8 cellular contexts compared by ENCODE assay signal in the genomic region with DNA sequence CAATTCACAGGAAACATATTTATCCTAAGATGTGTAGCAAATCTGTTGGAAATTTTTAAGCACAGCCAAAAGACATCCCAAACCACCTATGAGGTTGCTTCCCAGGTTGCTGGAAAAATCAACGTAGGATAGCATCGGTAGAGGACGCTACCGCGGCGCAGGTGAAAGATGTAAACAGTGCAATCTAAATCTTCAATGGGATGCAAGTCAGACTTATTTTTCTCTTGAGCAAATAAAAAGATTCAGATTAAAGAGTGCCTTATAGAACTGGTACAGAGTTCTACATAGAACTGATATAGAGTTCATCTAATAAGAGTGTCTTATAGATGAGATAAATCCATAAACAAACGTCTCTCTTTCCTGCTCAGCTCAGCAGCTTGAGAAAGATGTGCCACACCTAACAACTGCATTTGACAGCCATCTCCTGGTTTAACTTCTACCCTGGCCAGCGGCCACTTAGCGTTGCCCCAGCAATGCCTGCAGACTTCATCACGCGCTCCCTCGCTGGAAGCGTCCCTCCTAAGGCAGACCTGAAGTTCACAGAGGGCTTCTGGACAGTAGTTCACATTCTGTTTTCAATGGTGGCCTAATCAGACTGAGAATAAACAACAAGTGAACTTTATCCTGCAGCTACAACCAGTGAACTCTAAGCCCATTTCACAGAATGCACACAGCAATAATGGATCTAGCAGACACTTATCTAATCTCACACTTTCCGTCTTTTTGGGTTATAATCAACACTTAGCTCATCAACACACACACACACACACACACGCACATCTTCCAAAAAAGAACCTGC.
DNase-seq lines count a peak whose midpoint lies in the region; FAIRE-seq and TF ChIP-seq lines count a peak whose summit lies in the region.

No MANE protein-coding gene starts in this region.

- H3K27ac ChIP-seq in right atrium auricular region (peak overlapping the region; percentile 51 to 84), skin epidermis (peak overlapping the region in 20 of 21 experiments; percentile 56 to 94 (median 80))

- CTCF ChIA-PET in activated CD4-positive, alpha-beta memory T cell treated with anti-CD3 and anti-CD28 coated beads, Interleukin-2, amount 10 ng/mL, durations not matched to agents 7 days and 5 days (lab: Charles Lee) = interaction anchor here (1.7 kb wide), 1 partner anchor 10 kb away, joined by 4 read pairs; no protein-coding TSS in a partner anchor

- H3K4me1 ChIP-seq in right atrium auricular region = peaks cover 0 to 50% of the 10 kb centered on the region in 2 donors

- H3K4me3 ChIP-seq in GM12865 (ENCODE audit: low read depth, low read length) (peak overlapping the region; percentile 42), right atrium auricular region (no peak overlapping the region), skin epidermis (no peak overlapping the region)

- H3K4me1 Mint-ChIP-seq in activated CD4-positive, alpha-beta memory T cell treated with anti-CD3 and anti-CD28 coated beads, Interleukin-2, amount 10 ng/mL, durations not matched to agents 7 days and 5 days = peaks cover 69% of the 10 kb centered on the region
- peaks cover 30% of the 10 kb centered on the region for H3K4me1 Mint-ChIP-seq in glutamatergic neuron (ENCODE audit: low read depth, unreplicated experiment)

- TF ChIP-seq POLR2A in H54 (IDR thresholded peaks at IDR 0.05; ENCODE audit: low read depth, low read length) = no peak

- DNase-seq in GM12865 (ENCODE audit: low read depth) (no peak), right atrium auricular region (ENCODE audit: low spot score) (no peak), glutamatergic neuron (no peak), Ammon's horn (ENCODE audit: low spot score) (no peak), H54 (ENCODE audit: insufficient read length, low spot score) (no peak), SIG-M5 (lab: John Stamatoyannopoulos, UW) (no peak)
- no peak for DNase-seq in activated CD4-positive, alpha-beta memory T cell treated with anti-CD3 and anti-CD28 coated beads, Interleukin-2, amount 10 ng/mL, durations not matched to agents 7 days and 5 days

- H3K9me3 Mint-ChIP-seq in activated CD4-positive, alpha-beta memory T cell treated with anti-CD3 and anti-CD28 coated beads, Interleukin-2, amount 10 ng/mL, durations not matched to agents 7 days and 5 days = no peaks in the 10 kb centered on the region
- H3K9me3 Mint-ChIP-seq in glutamatergic neuron (ENCODE audit: unreplicated experiment) = peaks cover 5% of the 10 kb centered on the region

- no peaks in the 10 kb centered on the region for H3K27me3 Mint-ChIP-seq in activated CD4-positive, alpha-beta memory T cell treated with anti-CD3 and anti-CD28 coated beads, Interleukin-2, amount 10 ng/mL, durations not matched to agents 7 days and 5 days
- H3K27me3 Mint-ChIP-seq in glutamatergic neuron (ENCODE audit: unreplicated experiment) = peaks cover 4% of the 10 kb centered on the region

- H3K27me3 ChIP-seq in right atrium auricular region = no peaks in the 10 kb centered on the region

- no peak for FAIRE-seq in H54 (lab: Jason Lieb, UNC)

- H3K4me3 Mint-ChIP-seq in activated CD4-positive, alpha-beta memory T cell treated with anti-CD3 and anti-CD28 coated beads, Interleukin-2, amount 10 ng/mL, durations not matched to agents 7 days and 5 days = no peak overlapping the region
- H3K4me3 Mint-ChIP-seq in glutamatergic neuron (ENCODE audit: unreplicated experiment) = no peak overlapping the region

- H3K36me3 ChIP-seq in right atrium auricular region = no peaks in the 10 kb centered on the region

- POLR2A ChIA-PET in activated CD4-positive, alpha-beta memory T cell treated with anti-CD3 and anti-CD28 coated beads, Interleukin-2, amount 10 ng/mL, durations not matched to agents 7 days and 5 days (lab: Charles Lee) = interaction anchor here (0.7 to 5.3 kb wide), 12 partner anchors 8 to 362 kb away, joined by 3 to 50 read pairs (median 4); no protein-coding TSS in a partner anchor

- no peaks in the 10 kb centered on the region for H3K9me3 ChIP-seq in right atrium auricular region

- peaks cover 4% of the 10 kb centered on the region for H3K36me3 Mint-ChIP-seq in activated CD4-positive, alpha-beta memory T cell treated with anti-CD3 and anti-CD28 coated beads, Interleukin-2, amount 10 ng/mL, durations not matched to agents 7 days and 5 days (ENCODE audit: low read depth)
- no peaks in the 10 kb centered on the region for H3K36me3 Mint-ChIP-seq in glutamatergic neuron (ENCODE audit: unreplicated experiment)

- TF ChIP-seq CTCF in GM12865 (IDR thresholded peaks at IDR 0.05; ENCODE audit: insufficient read depth, low read depth, low read length, missing control alignments) = no peak
- no peak for TF ChIP-seq CTCF in right atrium auricular region (IDR thresholded peaks at IDR 0.05)
- no peak for TF ChIP-seq CTCF in glutamatergic neuron (IDR thresholded peaks at IDR 0.05; ENCODE audit: partially characterized antibody, unreplicated experiment)

- peak overlapping the region; percentile 89 for H3K27ac Mint-ChIP-seq in activated CD4-positive, alpha-beta memory T cell treated with anti-CD3 and anti-CD28 coated beads, Interleukin-2, amount 10 ng/mL, durations not matched to agents 7 days and 5 days
- H3K27ac Mint-ChIP-seq in glutamatergic neuron (ENCODE audit: unreplicated experiment) = no peak overlapping the region
